9 cellular contexts compared by ENCODE assay signal in genomic region chr12:38905480-38906351, GRCh38. TPM values are rescaled to one million over a fixed set of nuclear protein-coding genes. Genes with fewer than 3 reads are reported as not detected.
A peak's percentile ranks its signal among the peaks of the same experiment; 100 is the strongest.
DNase-seq lines count a peak whose midpoint lies in the region; ATAC-seq and TF ChIP-seq lines count a peak whose summit lies in the region.
"Had no signal": no experiment of that assay in that cellular context is flagged by ENCODE, and none has a peak within 500 bp of the region (broad histone marks: within the 10 kb centered on the region; RNA-seq: fewer than 3 reads in every experiment).

CPNE8 (minus strand) TSS chr12:38905591; CDS start chr12:38905534, 57 bp downstream.

- H3K27ac ChIP-seq in 22Rv1 (peak within 1 kb of the TSS; percentile 85), vagina (peak within 1 kb of the TSS; percentile 96)

- TF ChIP-seq CTCF in 22Rv1 (IDR thresholded peaks at IDR 0.05) (no peak), osteocyte (IDR thresholded peaks at IDR 0.05) (no peak), vagina (IDR thresholded peaks at IDR 0.05) (no peak)

- H3K4me1 Mint-ChIP-seq in activated naive CD8-positive, alpha-beta T cell treated with anti-CD3 and anti-CD28 coated beads, Interleukin-2, amount 50 U/mL, for 24 hours = peaks cover 26% of the 10 kb centered on the region
- H3K4me1 Mint-ChIP-seq in osteocyte (ENCODE audit: unreplicated experiment) = peaks cover 21% of the 10 kb centered on the region

- ATAC-seq in GM18909 (IDR thresholded peaks at IDR 0.05; ENCODE audit: poor library complexity, unreplicated experiment) = peak; percentile 62
- peak; percentile 45 for ATAC-seq in HG03103 (IDR thresholded peaks at IDR 0.05; ENCODE audit: low read depth, unreplicated experiment)
- ATAC-seq in activated naive CD8-positive, alpha-beta T cell treated with anti-CD3 and anti-CD28 coated beads, Interleukin-2, amount 50 U/mL, for 24 hours = peak; percentile 39
- ATAC-seq in Right ventricle myocardium inferior = peak; percentile 95

- peak within 1 kb of the TSS; percentile 79 for H3K27ac Mint-ChIP-seq in activated naive CD8-positive, alpha-beta T cell treated with anti-CD3 and anti-CD28 coated beads, Interleukin-2, amount 50 U/mL, for 24 hours
- peak within 1 kb of the TSS; percentile 96 for H3K27ac Mint-ChIP-seq in osteocyte (ENCODE audit: unreplicated experiment)

- in situ Hi-C loops in SK-MEL-5 (cut with HindIII; ENCODE audit: low pct_unique_long_range_greater_than_20kb, low sequenced_read_pairs) = no loop called here

- H3K36me3 Mint-ChIP-seq in activated naive CD8-positive, alpha-beta T cell treated with anti-CD3 and anti-CD28 coated beads, Interleukin-2, amount 50 U/mL, for 24 hours (ENCODE audit: low read depth) = peaks cover 2% of the 10 kb centered on the region
- H3K36me3 Mint-ChIP-seq in osteocyte (ENCODE audit: unreplicated experiment) = no peaks in the 10 kb centered on the region

- DNase-seq in SK-MEL-5 (ENCODE audit: low read depth, low spot score) = peak; percentile 89
- peak; percentile 44 for DNase-seq in activated naive CD8-positive, alpha-beta T cell treated with anti-CD3 and anti-CD28 coated beads, Interleukin-2, amount 50 U/mL, for 24 hours
- peak; percentile 92 for DNase-seq in Right ventricle myocardium inferior (ENCODE audit: missing footprints)
- DNase-seq in osteocyte (ENCODE audit: extremely low spot score, unreplicated experiment) = peak; percentile 92
- DNase-seq in vagina (ENCODE audit: extremely low spot score in 2 of 2) = no peak
- DNase-seq: DND-41 had no signal

- peak within 1 kb of the TSS; percentile 81 for H3K4me3 Mint-ChIP-seq in activated naive CD8-positive, alpha-beta T cell treated with anti-CD3 and anti-CD28 coated beads, Interleukin-2, amount 50 U/mL, for 24 hours
- H3K4me3 Mint-ChIP-seq in osteocyte (ENCODE audit: unreplicated experiment) = peak within 1 kb of the TSS; percentile 96

- H3K27me3 Mint-ChIP-seq in activated naive CD8-positive, alpha-beta T cell treated with anti-CD3 and anti-CD28 coated beads, Interleukin-2, amount 50 U/mL, for 24 hours = peaks cover 27% of the 10 kb centered on the region
- peaks cover 19% of the 10 kb centered on the region for H3K27me3 Mint-ChIP-seq in osteocyte (ENCODE audit: unreplicated experiment)

- peaks cover 22% of the 10 kb centered on the region for H3K4me1 ChIP-seq in vagina

- no peaks in the 10 kb centered on the region for H3K9me3 Mint-ChIP-seq in activated naive CD8-positive, alpha-beta T cell treated with anti-CD3 and anti-CD28 coated beads, Interleukin-2, amount 50 U/mL, for 24 hours
- H3K9me3 Mint-ChIP-seq in osteocyte (ENCODE audit: unreplicated experiment) = no peaks in the 10 kb centered on the region

- no peaks in the 10 kb centered on the region for H3K36me3 ChIP-seq in vagina

- peak within 1 kb of the TSS; percentile 66 to 80 for H3K4me3 ChIP-seq in vagina

- no peaks in the 10 kb centered on the region for H3K27me3 ChIP-seq in vagina

- no peaks in the 10 kb centered on the region for H3K9me3 ChIP-seq in vagina

- intact Hi-C loops in Right ventricle myocardium inferior (cut with DNase I) = loop anchor here (2.0 to 10.0 kb wide), 5 partner anchors 73 to 589 kb away; partner anchors contain the start of gene ALG10B
- intact Hi-C loops in vagina (cut with DNase I) = no loop called here

- peak in 1 of 2 donors; percentile 50 for TF ChIP-seq POLR2A in vagina (IDR thresholded peaks at IDR 0.05)

RNA-seq across cellular contexts. Expression of gene CPNE8, which starts in this region (rescaled TPM):
- total RNA-seq in SK-MEL-5 (2014; rRNA removed; shearing (Covaris generic)) = 41.7 and 42.3 TPM in 2 replicates
- 19.4 and 24.3 TPM in 2 replicates for polyA plus RNA-seq in SK-MEL-5 (2015; cell fraction: cytosol; rRNA removed)
- polyA plus RNA-seq in SK-MEL-5 (2015; cell fraction: nucleus; rRNA removed) = 67.3 and 72.7 TPM in 2 replicates
- total RNA-seq in Right ventricle myocardium inferior (8.3 TPM), osteocyte (8.7 and 11.1 TPM in 2 replicates), vagina (15.0 TPM)

Comparison
In these comparisons a context has a peak if more than half of its experiments do, and no peak if none do; other contexts are left out.
1. ATAC-seq: peak in every context shown above with its lines; median percentile 95 in Right ventricle myocardium inferior; 62 in GM18909; 45 in HG03103; 39 in activated naive CD8-positive, alpha-beta T cell treated with anti-CD3 and anti-CD28 coated beads, Interleukin-2, amount 50 U/mL, for 24 hours.
2. DNase-seq: peak in SK-MEL-5 (single experiment), activated naive CD8-positive, alpha-beta T cell treated with anti-CD3 and anti-CD28 coated beads, Interleukin-2, amount 50 U/mL, for 24 hours (single experiment), Right ventricle myocardium inferior (single experiment) and osteocyte (single experiment); none in vagina (0 of 2).